In genomic region chr11:119273721-119274120, GRCh38 we compare ENCODE assay signal across 25 cellular contexts. TPM values are rescaled to one million over a fixed set of nuclear protein-coding genes. Genes with fewer than 3 reads are reported as not detected.
DNase-seq lines count a peak whose midpoint lies in the region; ATAC-seq, FAIRE-seq and TF ChIP-seq lines count a peak whose summit lies in the region.
"Had no signal": no experiment of that assay in that cellular context is flagged by ENCODE, and none has a peak within 500 bp of the region (broad histone marks: within the 10 kb centered on the region; RNA-seq: fewer than 3 reads in every experiment).

No MANE protein-coding gene starts in this region.

- TF ChIP-seq CTCF in CD8-positive, alpha-beta T cell (IDR thresholded peaks at IDR 0.05) = no peak
- TF ChIP-seq CTCF in nephron progenitor cell (IDR thresholded peaks at IDR 0.05) = no peak
- TF ChIP-seq CTCF in kidney (IDR thresholded peaks at IDR 0.05; ENCODE audit: borderline replicate concordance, extremely low read depth, insufficient read depth) = no peak

- no peaks in the 10 kb centered on the region for H3K27me3 ChIP-seq in CD4-positive, CD25-positive, alpha-beta regulatory T cell (ENCODE audit: control insufficient read depth, insufficient read depth, low read length)
- no peaks in the 10 kb centered on the region for H3K27me3 ChIP-seq in CD8-positive, alpha-beta T cell (ENCODE audit: insufficient read depth, low read length)
- H3K27me3 ChIP-seq: BE2C; BLaER1 treated with 17β-estradiol and CSF1 and Interleukin-3, amounts not matched to agents 10 nM and 100 nM had no signal

- POLR2A ChIA-PET in CD8-positive, alpha-beta T cell (lab: Charles Lee) = no interaction called here

- H3K4me1 ChIP-seq in CD4-positive, CD25-positive, alpha-beta regulatory T cell (ENCODE audit: control insufficient read depth, insufficient read depth, low read length, poor library complexity, severe bottlenecking) = no peaks in the 10 kb centered on the region
- H3K4me1 ChIP-seq in CD8-positive, alpha-beta T cell (ENCODE audit: insufficient read depth, low read length) = peaks cover 7% of the 10 kb centered on the region
- peaks cover 3 to 5% of the 10 kb centered on the region in 2 donors for H3K4me1 ChIP-seq in kidney (ENCODE audit: control insufficient read depth in 1 of 2, insufficient read depth in 1 of 2, low read depth in 1 of 2, low read length in 2 of 2)
- H3K4me1 ChIP-seq: A549, BE2C, HAP-1 had no signal

- H3K27me3 Mint-ChIP-seq in CD4-positive, CD25-positive, alpha-beta regulatory T cell = no peaks in the 10 kb centered on the region
- no peaks in the 10 kb centered on the region for H3K27me3 Mint-ChIP-seq in CD8-positive, alpha-beta T cell (ENCODE audit: low read depth)
- no peaks in the 10 kb centered on the region for H3K27me3 Mint-ChIP-seq in nephron progenitor cell (ENCODE audit: low read depth, poor library complexity)
- no peaks in the 10 kb centered on the region for H3K27me3 Mint-ChIP-seq in stimulated activated naive B cell treated with anti-CD40 and anti-IgM and Interleukin-4, amounts not matched to agents 10 μg/mL and 1 μg/mL and 100 μg/mL, for 72 hours
- H3K27me3 Mint-ChIP-seq: CD8-positive, alpha-beta memory T cell had no signal

- H3K9ac ChIP-seq in kidney (ENCODE audit: low read length in 2 of 2) = no peak overlapping the region

- CTCF ChIA-PET in CD8-positive, alpha-beta T cell (lab: Charles Lee) = interaction anchor here (0.9 to 3.8 kb wide), 5 partner anchors 9 to 77 kb away, joined by 3 to 24 read pairs (median 7); partner anchors contain the start of gene CBL

- FAIRE-seq in frontal cortex (lab: Jason Lieb, UNC) = peak; percentile 6
- FAIRE-seq in kidney (lab: Jason Lieb, UNC) = no peak
- FAIRE-seq: A549, D721Med, GM12891, H54 had no signal

- H3K9me3 ChIP-seq in CD4-positive, CD25-positive, alpha-beta regulatory T cell (ENCODE audit: control insufficient read depth in 2 of 2, low read length in 2 of 2) = no peaks in the 10 kb centered on the region
- H3K9me3 ChIP-seq in CD8-positive, alpha-beta T cell (ENCODE audit: low read length) = no peaks in the 10 kb centered on the region
- H3K9me3 ChIP-seq in kidney (ENCODE audit: control insufficient read depth in 1 of 2, low read length in 2 of 2) = no peaks in the 10 kb centered on the region
- H3K9me3 ChIP-seq: A549; BE2C; BLaER1 treated with 17β-estradiol and CSF1 and Interleukin-3, amounts not matched to agents 10 nM and 100 nM; HAP-1 had no signal

- peak overlapping the region in 2 of 3 donors; percentile 35 to 48 for H3K27ac Mint-ChIP-seq in CD4-positive, CD25-positive, alpha-beta regulatory T cell
- peak overlapping the region; percentile 38 for H3K27ac Mint-ChIP-seq in CD8-positive, alpha-beta T cell
- H3K27ac Mint-ChIP-seq in nephron progenitor cell = peak overlapping the region; percentile 92
- H3K27ac Mint-ChIP-seq in stimulated activated naive B cell treated with anti-CD40 and anti-IgM and Interleukin-4, amounts not matched to agents 10 μg/mL and 1 μg/mL and 100 μg/mL, for 72 hours = no peak overlapping the region
- H3K27ac Mint-ChIP-seq: HFFc6 had no signal

- no peak overlapping the region for H3K4me3 Mint-ChIP-seq in CD4-positive, CD25-positive, alpha-beta regulatory T cell
- no peak overlapping the region for H3K4me3 Mint-ChIP-seq in CD8-positive, alpha-beta T cell
- H3K4me3 Mint-ChIP-seq in nephron progenitor cell = no peak overlapping the region
- no peak overlapping the region for H3K4me3 Mint-ChIP-seq in stimulated activated naive B cell treated with anti-CD40 and anti-IgM and Interleukin-4, amounts not matched to agents 10 μg/mL and 1 μg/mL and 100 μg/mL, for 72 hours
- H3K4me3 Mint-ChIP-seq: CD14-positive monocyte; CD8-positive, alpha-beta memory T cell; HFFc6 had no signal

- intact Hi-C loops in CD8-positive, alpha-beta T cell (cut with DNase I, micrococcal nuclease) = no loop called here
- intact Hi-C loops in kidney (cut with DNase I) = no loop called here

- ATAC-seq in CD4-positive, CD25-positive, alpha-beta regulatory T cell (ENCODE audit: low read depth in 2 of 2) = no peak
- no peak for ATAC-seq in CD8-positive, alpha-beta T cell
- ATAC-seq in stimulated activated naive B cell treated with anti-CD40 and anti-IgM and Interleukin-4, amounts not matched to agents 10 μg/mL and 1 μg/mL and 100 μg/mL, for 72 hours (replicated peaks) = no peak
- ATAC-seq: A549 had no signal

- no peaks in the 10 kb centered on the region for H3K9me3 Mint-ChIP-seq in CD4-positive, CD25-positive, alpha-beta regulatory T cell
- H3K9me3 Mint-ChIP-seq in CD8-positive, alpha-beta T cell = no peaks in the 10 kb centered on the region
- no peaks in the 10 kb centered on the region for H3K9me3 Mint-ChIP-seq in nephron progenitor cell
- H3K9me3 Mint-ChIP-seq in stimulated activated naive B cell treated with anti-CD40 and anti-IgM and Interleukin-4, amounts not matched to agents 10 μg/mL and 1 μg/mL and 100 μg/mL, for 72 hours = no peaks in the 10 kb centered on the region
- H3K9me3 Mint-ChIP-seq: CD14-positive monocyte; CD8-positive, alpha-beta memory T cell; HFFc6 had no signal

- no peak overlapping the region for H3K27ac ChIP-seq in CD4-positive, CD25-positive, alpha-beta regulatory T cell (ENCODE audit: insufficient read depth, low read length, poor library complexity, severe bottlenecking)
- no peak overlapping the region for H3K27ac ChIP-seq in CD8-positive, alpha-beta T cell (ENCODE audit: low read depth, low read length)
- no peak overlapping the region for H3K27ac ChIP-seq in kidney (ENCODE audit: low read depth in 2 of 2, low read length in 2 of 2)
- H3K27ac ChIP-seq: A549; BLaER1 treated with 17β-estradiol and CSF1 and Interleukin-3, amounts not matched to agents 10 nM and 100 nM had no signal

- no peak overlapping the region for H3K4me3 ChIP-seq in CD4-positive, CD25-positive, alpha-beta regulatory T cell (ENCODE audit: low read depth, low read length)
- no peak overlapping the region for H3K4me3 ChIP-seq in CD8-positive, alpha-beta T cell (ENCODE audit: low read depth, low read length)
- H3K4me3 ChIP-seq in kidney (ENCODE audit: low read length in 2 of 2) = no peak overlapping the region
- H3K4me3 ChIP-seq: A549; BLaER1 treated with 17β-estradiol and CSF1 and Interleukin-3, amounts not matched to agents 10 nM and 100 nM; HAP-1 had no signal

- DNase-seq in CD4-positive, CD25-positive, alpha-beta regulatory T cell = no peak
- no peak for DNase-seq in CD8-positive, alpha-beta T cell
- DNase-seq in frontal cortex (ENCODE audit: low spot score in 2 of 2) (no peak), nephron progenitor cell (no peak), DMS153 (lab: John Stamatoyannopoulos, UW) (no peak), kidney (no peak)
- no peak for DNase-seq in stimulated activated naive B cell treated with anti-CD40 and anti-IgM and Interleukin-4, amounts not matched to agents 10 μg/mL and 1 μg/mL and 100 μg/mL, for 72 hours
- DNase-seq: 8988T; ACHN; AML-193; BE2C; CD8-positive, alpha-beta memory T cell; DMS 273 treated with DMSO at 0.1 percent for 48 hours; DMS53; DMS79 treated with DMSO at 0.1 percent for 48 hours; GF-D8; GOT3; HFFc6 had no signal

- peaks cover 38% of the 10 kb centered on the region for H3K36me3 Mint-ChIP-seq in CD4-positive, CD25-positive, alpha-beta regulatory T cell
- H3K36me3 Mint-ChIP-seq in CD8-positive, alpha-beta T cell = peaks cover 60% of the 10 kb centered on the region
- H3K36me3 Mint-ChIP-seq in nephron progenitor cell (ENCODE audit: low read depth) = peaks cover 51% of the 10 kb centered on the region
- H3K36me3 Mint-ChIP-seq in stimulated activated naive B cell treated with anti-CD40 and anti-IgM and Interleukin-4, amounts not matched to agents 10 μg/mL and 1 μg/mL and 100 μg/mL, for 72 hours = peaks cover 26 to 30% of the 10 kb centered on the region in 2 donors

- peaks cover 4 to 17% (median 6%) of the 10 kb centered on the region in 4 donors for H3K4me1 Mint-ChIP-seq in CD4-positive, CD25-positive, alpha-beta regulatory T cell
- H3K4me1 Mint-ChIP-seq in CD8-positive, alpha-beta T cell (ENCODE audit: low read depth) = peaks cover 18% of the 10 kb centered on the region
- peaks cover 34% of the 10 kb centered on the region for H3K4me1 Mint-ChIP-seq in nephron progenitor cell
- H3K4me1 Mint-ChIP-seq in stimulated activated naive B cell treated with anti-CD40 and anti-IgM and Interleukin-4, amounts not matched to agents 10 μg/mL and 1 μg/mL and 100 μg/mL, for 72 hours = no peaks in the 10 kb centered on the region

- H3K36me3 ChIP-seq in CD4-positive, CD25-positive, alpha-beta regulatory T cell (ENCODE audit: control insufficient read depth, insufficient read depth, low read length) = peaks cover 48% of the 10 kb centered on the region
- H3K36me3 ChIP-seq in CD8-positive, alpha-beta T cell (ENCODE audit: insufficient read depth, low read length) = peaks cover 25% of the 10 kb centered on the region
- peaks cover 3 to 7% of the 10 kb centered on the region in 2 donors for H3K36me3 ChIP-seq in kidney (ENCODE audit: control insufficient read depth in 1 of 2, insufficient read depth in 2 of 2, low read length in 2 of 2)

RNA-seq across cellular contexts. Expression of gene MCAM, which starts 43.2 kb away (rescaled TPM):
- total RNA-seq in CD4-positive, CD25-positive, alpha-beta regulatory T cell = 10.1 TPM
- polyA plus RNA-seq in CD4-positive, CD25-positive, alpha-beta regulatory T cell = 1 to 10 TPM in 3 of 4 donors, under 1 TPM in 1; 0.37 to 1.6 (median 1.5) TPM
- 10 to 100 TPM; 16.1 to 18.3 TPM for total RNA-seq in CD8-positive, alpha-beta T cell
- total RNA-seq in frontal cortex (11.4 TPM), kidney (137 TPM)
- polyA plus RNA-seq in kidney (ENCODE audit: insufficient read depth, low read depth, low replicate concordance) = 42.1 TPM
- polyA plus RNA-seq: CD14-positive monocyte had no signal
